In genomic region chr2:95301876-95302641, GRCh38 we compare ENCODE assay signal across 22 cellular contexts. TPM values are rescaled to one million over a fixed set of nuclear protein-coding genes. Genes with fewer than 3 reads are reported as not detected.
"Had no signal": no experiment of that assay in that cellular context is flagged by ENCODE, and none has a peak within 500 bp of the region (broad histone marks: within the 10 kb centered on the region; RNA-seq: fewer than 3 reads in every experiment).

No MANE protein-coding gene starts in this region.

- H3K27ac ChIP-seq: colonic mucosa, esophagus muscularis mucosa, neutrophil, suprapubic skin, upper lobe of left lung had no signal

- H3K9me3 Mint-ChIP-seq: activated CD4-positive, alpha-beta memory T cell treated with anti-CD3 and anti-CD28 coated beads, Interleukin-2, amount 10 ng/mL, durations not matched to agents 7 days and 5 days; activated T-cell treated with anti-CD3 and anti-CD28 coated beads, Interleukin-2, amount 50 U/mL, for 24 hours; naive B cell; WTC11 had no signal

- H3K4me3 Mint-ChIP-seq: activated CD4-positive, alpha-beta memory T cell treated with anti-CD3 and anti-CD28 coated beads, Interleukin-2, amount 10 ng/mL, durations not matched to agents 7 days and 5 days; activated T-cell treated with anti-CD3 and anti-CD28 coated beads, Interleukin-2, amount 50 U/mL, for 24 hours; naive B cell; WTC11 had no signal

- FAIRE-seq: keratinocyte, TTC549 had no signal

- ATAC-seq: left lobe of liver, WTC11 had no signal

- H3K4me1 Mint-ChIP-seq: activated CD4-positive, alpha-beta memory T cell treated with anti-CD3 and anti-CD28 coated beads, Interleukin-2, amount 10 ng/mL, durations not matched to agents 7 days and 5 days had no signal

- H3K27me3 ChIP-seq: colonic mucosa, suprapubic skin, upper lobe of left lung had no signal

- H3K36me3 Mint-ChIP-seq: naive B cell, WTC11 had no signal

- H3K9me3 ChIP-seq: colonic mucosa, esophagus muscularis mucosa, neutrophil, suprapubic skin, upper lobe of left lung had no signal

- H3K4me1 ChIP-seq: colonic mucosa had no signal

- H3K36me3 ChIP-seq: colonic mucosa, esophagus muscularis mucosa, neutrophil, suprapubic skin, upper lobe of left lung had no signal

- H3K27ac Mint-ChIP-seq: activated CD4-positive, alpha-beta memory T cell treated with anti-CD3 and anti-CD28 coated beads, Interleukin-2, amount 10 ng/mL, durations not matched to agents 7 days and 5 days; activated T-cell treated with anti-CD3 and anti-CD28 coated beads, Interleukin-2, amount 50 U/mL, for 24 hours; naive B cell; WTC11 had no signal

- DNase-seq: activated CD4-positive, alpha-beta memory T cell treated with anti-CD3 and anti-CD28 coated beads, Interleukin-2, amount 10 ng/mL, durations not matched to agents 7 days and 5 days; activated CD4-positive, alpha-beta T cell treated with anti-CD3 and anti-CD28 coated beads for 4 hours; activated naive CD4-positive, alpha-beta T cell treated with anti-CD3 and anti-CD28 coated beads, Interleukin-2, amount 50 U/mL, for 16 hours; activated T-cell treated with anti-CD3 and anti-CD28 coated beads, Interleukin-2, amount 50 U/mL, for 24 hours; colonic mucosa; hippocampal formation; midbrain; naive B cell; retina; stimulated activated CD4-positive, alpha-beta T cell treated with anti-CD3 and anti-CD28 coated beads, Interleukin-15, amount 100 ng/mL, for 24 hours; stimulated activated CD4-positive, alpha-beta T cell treated with anti-CD3 and anti-CD28 coated beads, Interleukin-4, amount 100 ng/mL, for 1 hour; stimulated activated naive CD4-positive, alpha-beta T cell treated with Interleukin-2 at 50 U/mL for 16 hours; T-helper 2 cell had no signal

- H3K27me3 Mint-ChIP-seq: activated CD4-positive, alpha-beta memory T cell treated with anti-CD3 and anti-CD28 coated beads, Interleukin-2, amount 10 ng/mL, durations not matched to agents 7 days and 5 days had no signal

- H3K4me3 ChIP-seq: colonic mucosa, esophagus muscularis mucosa, suprapubic skin, upper lobe of left lung had no signal

RNA-seq across cellular contexts. Expression of gene KCNIP3, which starts 4.9 kb away (rescaled TPM):
- total RNA-seq: activated CD4-positive, alpha-beta memory T cell treated with anti-CD3 and anti-CD28 coated beads, Interleukin-2, amount 10 ng/mL, durations not matched to agents 7 days and 5 days; lung microvascular endothelial cell had no signal
